In the genomic region with DNA sequence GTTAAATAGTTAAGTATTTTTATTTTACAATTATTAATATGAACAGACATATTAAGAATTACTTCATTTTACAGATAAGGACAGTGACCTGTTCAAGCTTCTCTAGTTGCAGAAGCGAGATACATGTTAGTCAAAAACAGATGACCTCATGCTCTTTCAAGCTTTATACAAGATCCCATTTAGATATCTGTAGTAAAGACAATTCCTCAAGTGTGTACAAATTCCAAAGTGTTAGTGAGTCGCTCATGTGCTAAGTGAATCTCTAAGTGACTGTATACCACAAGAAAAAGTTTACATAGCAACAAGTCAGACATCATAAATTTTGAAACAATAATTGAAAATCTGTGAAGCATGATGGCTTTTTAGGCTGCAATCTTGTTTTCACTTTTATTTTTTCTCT, we compare ENCODE assay signal across 1 cellular context.
TF ChIP-seq lines count a peak whose summit lies in the region.

No MANE protein-coding gene starts in this region.

TF ChIP-seq in SK-N-SH, 30 proteins besides CTCF, POLR2A, EP300 and RAD21 (continued from another document):
- TF ChIP-seq, protein P1, sequence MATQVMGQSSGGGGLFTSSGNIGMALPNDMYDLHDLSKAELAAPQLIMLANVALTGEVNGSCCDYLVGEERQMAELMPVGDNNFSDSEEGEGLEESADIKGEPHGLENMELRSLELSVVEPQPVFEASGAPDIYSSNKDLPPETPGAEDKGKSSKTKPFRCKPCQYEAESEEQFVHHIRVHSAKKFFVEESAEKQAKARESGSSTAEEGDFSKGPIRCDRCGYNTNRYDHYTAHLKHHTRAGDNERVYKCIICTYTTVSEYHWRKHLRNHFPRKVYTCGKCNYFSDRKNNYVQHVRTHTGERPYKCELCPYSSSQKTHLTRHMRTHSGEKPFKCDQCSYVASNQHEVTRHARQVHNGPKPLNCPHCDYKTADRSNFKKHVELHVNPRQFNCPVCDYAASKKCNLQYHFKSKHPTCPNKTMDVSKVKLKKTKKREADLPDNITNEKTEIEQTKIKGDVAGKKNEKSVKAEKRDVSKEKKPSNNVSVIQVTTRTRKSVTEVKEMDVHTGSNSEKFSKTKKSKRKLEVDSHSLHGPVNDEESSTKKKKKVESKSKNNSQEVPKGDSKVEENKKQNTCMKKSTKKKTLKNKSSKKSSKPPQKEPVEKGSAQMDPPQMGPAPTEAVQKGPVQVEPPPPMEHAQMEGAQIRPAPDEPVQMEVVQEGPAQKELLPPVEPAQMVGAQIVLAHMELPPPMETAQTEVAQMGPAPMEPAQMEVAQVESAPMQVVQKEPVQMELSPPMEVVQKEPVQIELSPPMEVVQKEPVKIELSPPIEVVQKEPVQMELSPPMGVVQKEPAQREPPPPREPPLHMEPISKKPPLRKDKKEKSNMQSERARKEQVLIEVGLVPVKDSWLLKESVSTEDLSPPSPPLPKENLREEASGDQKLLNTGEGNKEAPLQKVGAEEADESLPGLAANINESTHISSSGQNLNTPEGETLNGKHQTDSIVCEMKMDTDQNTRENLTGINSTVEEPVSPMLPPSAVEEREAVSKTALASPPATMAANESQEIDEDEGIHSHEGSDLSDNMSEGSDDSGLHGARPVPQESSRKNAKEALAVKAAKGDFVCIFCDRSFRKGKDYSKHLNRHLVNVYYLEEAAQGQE (IDR thresholded peaks at IDR 0.05; ENCODE audit: low read depth, low read length): no peak
